22 cellular contexts compared by ENCODE assay signal in genomic region chr1:199204231-199204630, GRCh38.
DNase-seq lines count a peak whose midpoint lies in the region; ATAC-seq and TF ChIP-seq lines count a peak whose summit lies in the region.
"Had no signal": no experiment of that assay in that cellular context is flagged by ENCODE, and none has a peak within 500 bp of the region (broad histone marks: within the 10 kb centered on the region; RNA-seq: fewer than 3 reads in every experiment).

No MANE protein-coding gene starts in this region.

- no peaks in the 10 kb centered on the region for H3F3A ChIP-seq in OCI-LY1 (ENCODE audit: insufficient read depth, low read length)

- H3K4me3 ChIP-seq in DND-41 (ENCODE audit: low read depth in 1 of 2, low read length in 2 of 2) (no peak overlapping the region), OCI-LY1 (ENCODE audit: low read depth, low read length, poor library complexity, severe bottlenecking) (no peak overlapping the region)
- H3K4me3 ChIP-seq: A549, GM12878 had no signal

- H2AFZ ChIP-seq in DND-41 (ENCODE audit: low read depth, low read length): no peak overlapping the region
- peak overlapping the region; percentile 63; the same call in 1 of the 2 replicates for H2AFZ ChIP-seq in OCI-LY1 (ENCODE audit: low read length)

- ATAC-seq in DND-41 (ENCODE audit: insufficient read depth, low read depth) (no peak), HG03571 (IDR thresholded peaks at IDR 0.05; ENCODE audit: unreplicated experiment) (no peak), HG03108 (IDR thresholded peaks at IDR 0.05; ENCODE audit: unreplicated experiment) (no peak)
- ATAC-seq: A549, GM12878, PC-3 had no signal

- H3K79me2 ChIP-seq in DND-41 (ENCODE audit: insufficient read depth, low read length) (no peaks in the 10 kb centered on the region), OCI-LY1 (ENCODE audit: insufficient read depth, low read length) (no peaks in the 10 kb centered on the region)

- DNase-seq in DND-41: no peak
- DNase-seq in NCI-H1930 (lab: John Stamatoyannopoulos, UW): peak; percentile 76 to 82
- peak; percentile 32 to 60 for DNase-seq in lung microvascular endothelial cell (ENCODE audit: low read depth in 2 of 2)
- DNase-seq in midbrain (lab: John Stamatoyannopoulos, UW): no peak
- DNase-seq: C1 segment of cervical spinal cord; CD4-positive, alpha-beta memory T cell; COR-L47; EL; GDM1; HCEC 1CT; MM.1S; NCI-H187; NCI-H526 treated with DMSO at 0.1 percent for 48 hours; PC-3; SK-N-SH; SW 1271 had no signal

- H4K20me1 ChIP-seq in DND-41 (ENCODE audit: insufficient read depth, low read length): no peaks in the 10 kb centered on the region
- H4K20me1 ChIP-seq in OCI-LY1 (ENCODE audit: insufficient read depth, low read length): no peaks in the 10 kb centered on the region

- H3K9me2 ChIP-seq in OCI-LY1 (ENCODE audit: low read depth, low read length): no peaks in the 10 kb centered on the region
- H3K9me2 ChIP-seq: SK-N-SH had no signal

- peaks cover 53% of the 10 kb centered on the region for H3K4me1 ChIP-seq in DND-41 (ENCODE audit: insufficient read depth, low read length)
- H3K4me1 ChIP-seq in OCI-LY1 (ENCODE audit: insufficient read depth, low read length, severe bottlenecking): peaks cover 13% of the 10 kb centered on the region
- H3K4me1 ChIP-seq: A549 had no signal

- H3K9me3 ChIP-seq in DND-41 (ENCODE audit: insufficient read depth, low read length, severe bottlenecking) (no peaks in the 10 kb centered on the region), OCI-LY1 (ENCODE audit: low read length) (no peaks in the 10 kb centered on the region)
- H3K9me3 ChIP-seq: A549, SK-N-SH had no signal

- H3K36me3 ChIP-seq in DND-41 (ENCODE audit: insufficient read depth, low read length): no peaks in the 10 kb centered on the region
- no peaks in the 10 kb centered on the region for H3K36me3 ChIP-seq in OCI-LY1 (ENCODE audit: insufficient read depth, low read length)

- H3K27ac ChIP-seq in DND-41 (ENCODE audit: low read length) (0 out of 2 replicates have a peak overlapping the region, but pooled peaks have one; percentile 33), OCI-LY1 (ENCODE audit: low read depth, low read length, poor library complexity, severe bottlenecking) (no peak overlapping the region)
- H3K27ac ChIP-seq: A549, KMS-11 had no signal

- H3K4me2 ChIP-seq in DND-41 (ENCODE audit: insufficient read depth, low read length): no peak overlapping the region
- no peak overlapping the region for H3K4me2 ChIP-seq in OCI-LY1 (ENCODE audit: low read length)
- H3K4me2 ChIP-seq: A549, KMS-11, SK-N-SH had no signal

- H3K9ac ChIP-seq in DND-41 (ENCODE audit: low read depth, low read length): no peak overlapping the region
- no peak overlapping the region for H3K9ac ChIP-seq in OCI-LY1 (ENCODE audit: low read length)
- H3K9ac ChIP-seq: KMS-11, SK-N-SH had no signal

- TF ChIP-seq CTCF in DND-41 (IDR thresholded peaks at IDR 0.05; ENCODE audit: borderline replicate concordance, extremely low read depth, low read length, poor library complexity, severe bottlenecking) (no peak), OCI-LY1 (IDR thresholded peaks at IDR 0.05; ENCODE audit: low read length) (no peak)

- H3K27me3 ChIP-seq in DND-41 (ENCODE audit: insufficient read depth, low read length, poor library complexity): no peaks in the 10 kb centered on the region
- H3K27me3 ChIP-seq in OCI-LY1 (ENCODE audit: insufficient read depth, low read length): no peaks in the 10 kb centered on the region

Comparison
In these comparisons a context has a peak if more than half of its experiments do, and no peak if none do; other contexts are left out.
1. DNase-seq: peak in NCI-H1930 (2 of 2) and lung microvascular endothelial cell (2 of 2); none in DND-41 (single experiment) and midbrain (single experiment).